In the genomic region with DNA sequence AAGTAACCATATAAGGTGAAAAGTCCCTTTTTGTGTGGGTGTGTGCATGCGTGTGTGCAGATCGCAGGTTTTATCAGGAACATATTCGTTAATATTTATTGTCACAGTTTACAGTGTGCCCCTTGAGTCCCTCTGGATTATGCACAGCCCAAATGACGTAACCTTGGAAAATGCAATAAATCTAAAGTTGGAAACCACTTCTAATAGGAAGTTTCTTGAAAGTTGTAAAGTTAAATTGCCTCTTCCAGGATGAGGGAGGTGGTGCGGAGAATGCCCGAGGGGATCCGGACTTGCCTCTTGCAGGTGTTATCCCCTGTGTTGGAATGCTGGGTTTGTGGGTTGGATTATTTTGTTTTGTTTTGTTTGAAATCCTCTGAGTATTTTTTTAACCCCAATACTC, we compare ENCODE assay signal across 25 cellular contexts.
A peak's percentile ranks its signal among the peaks of the same experiment; 100 is the strongest.
DNase-seq lines count a peak whose midpoint lies in the region; ATAC-seq, FAIRE-seq and TF ChIP-seq lines count a peak whose summit lies in the region.
"Had no signal": no experiment of that assay in that cellular context is flagged by ENCODE, and none has a peak within 500 bp of the region (broad histone marks: within the 10 kb centered on the region; RNA-seq: fewer than 3 reads in every experiment).

No MANE protein-coding gene starts in this region.

- H3K4me1 ChIP-seq in astrocyte (ENCODE audit: insufficient read depth, low read length), result peaks cover 13% of the 10 kb centered on the region
- peaks cover 72 to 78% of the 10 kb centered on the region in 2 donors for H3K4me1 ChIP-seq in gastrocnemius medialis
- no peaks in the 10 kb centered on the region for H3K4me1 ChIP-seq in A673 (ENCODE audit: insufficient read depth, low read length, poor library complexity, severe bottlenecking)
- H3K4me1 ChIP-seq in Caco-2, result peaks cover 27% of the 10 kb centered on the region

- BruUV-seq in A673 (replicated peaks; lab: Mats Ljungman, UMichigan) (no TSS peak), Caco-2 (replicated peaks; lab: Mats Ljungman, UMichigan) (no TSS peak)

- intact Hi-C loops in left colon (cut with DNase I, micrococcal nuclease), result no loop called here
- intact Hi-C loops in gastrocnemius medialis (cut with DNase I; ENCODE audit: low total_unique reads), result loop anchor here (10.0 kb wide), 1 partner anchor 304 kb away; the partner anchor contains the start of gene TBC1D23
- intact Hi-C loops in A673 (cut with micrococcal nuclease; ENCODE audit: unreplicated experiment), result no loop called here
- intact Hi-C loops in Caco-2 (cut with micrococcal nuclease; ENCODE audit: unreplicated experiment), result no loop called here

- H3K27ac Mint-ChIP-seq in astrocyte (ENCODE audit: unreplicated experiment), result no peak overlapping the region
- H3K27ac Mint-ChIP-seq in Caco-2 (ENCODE audit: unreplicated experiment), result no peak overlapping the region
- H3K27ac Mint-ChIP-seq: activated CD4-positive, alpha-beta memory T cell treated with anti-CD3 and anti-CD28 coated beads for 36 hours; activated naive CD4-positive, alpha-beta T cell treated with anti-CD3 and anti-CD28 coated beads for 36 hours; stimulated activated naive CD8-positive, alpha-beta T cell treated with anti-CD3 and anti-CD28 coated beads, Interleukin-15, Interleukin-2, amounts not matched to agents 100 ng/mL and 50 ng/mL, for 24 hours; T-helper 1 cell treated with Interleukin-12 subunit alpha and Interleukin-12 subunit beta and Interleukin-4 antibody, amounts not matched to agents 30 μg/mL and 1 μg/mL, for 36 hours had no signal

- H3K4me3 Mint-ChIP-seq in astrocyte (ENCODE audit: unreplicated experiment) (no peak overlapping the region), Caco-2 (ENCODE audit: unreplicated experiment) (no peak overlapping the region)
- H3K4me3 Mint-ChIP-seq: activated CD4-positive, alpha-beta memory T cell treated with anti-CD3 and anti-CD28 coated beads for 36 hours; activated naive CD4-positive, alpha-beta T cell treated with anti-CD3 and anti-CD28 coated beads for 36 hours; CD14-positive monocyte; H9; stimulated activated naive CD8-positive, alpha-beta T cell treated with anti-CD3 and anti-CD28 coated beads, Interleukin-15, Interleukin-2, amounts not matched to agents 100 ng/mL and 50 ng/mL, for 24 hours; T-helper 1 cell treated with Interleukin-12 subunit alpha and Interleukin-12 subunit beta and Interleukin-4 antibody, amounts not matched to agents 30 μg/mL and 1 μg/mL, for 36 hours had no signal

- no peak for TF ChIP-seq POLR2A in gastrocnemius medialis (IDR thresholded peaks at IDR 0.05)

- H4K20me1 ChIP-seq in astrocyte (ENCODE audit: insufficient read depth, low read length), result no peaks in the 10 kb centered on the region

- POLR2A ChIA-PET in A673 (lab: Charles Lee; ENCODE audit: low non-redundant PET) (no interaction called here), Caco-2 (lab: Charles Lee) (no interaction called here)

- CTCF ChIA-PET in A673 (lab: Charles Lee), result no interaction called here
- CTCF ChIA-PET in Caco-2 (lab: Charles Lee), result no interaction called here

- TF ChIP-seq CTCF in astrocyte (IDR thresholded peaks at IDR 0.05; ENCODE audit: insufficient read depth, low read depth, low read length) (no peak), gastrocnemius medialis (IDR thresholded peaks at IDR 0.05 in 4 of 5, conservative IDR thresholded peaks at IDR 0.05 in 1 of 5) (no peak), A673 (conservative IDR thresholded peaks at IDR 0.05; ENCODE audit: low read depth, low read length) (no peak), Caco-2 (IDR thresholded peaks at IDR 0.05; ENCODE audit: insufficient read depth in 1 of 2, low read depth in 1 of 2, low read length in 1 of 2, severe bottlenecking in 1 of 2, unreplicated experiment in 1 of 2) (no peak)

- H3K9me3 ChIP-seq in astrocyte (ENCODE audit: insufficient read depth, low read depth, low read length), result no peaks in the 10 kb centered on the region
- no peaks in the 10 kb centered on the region for H3K9me3 ChIP-seq in gastrocnemius medialis
- H3K9me3 ChIP-seq in A673 (ENCODE audit: low read depth, low read length, poor library complexity, severe bottlenecking), result no peaks in the 10 kb centered on the region
- H3K9me3 ChIP-seq in Caco-2, result no peaks in the 10 kb centered on the region
- H3K9me3 ChIP-seq: neutrophil had no signal

- H3K4me1 Mint-ChIP-seq in astrocyte (ENCODE audit: low read depth, unreplicated experiment) (peaks cover 40% of the 10 kb centered on the region), Caco-2 (ENCODE audit: low read depth, unreplicated experiment) (peaks cover 35% of the 10 kb centered on the region)
- H3K4me1 Mint-ChIP-seq: CD14-positive monocyte had no signal

- H3K4me3 ChIP-seq in astrocyte (ENCODE audit: insufficient read depth, low read depth, low read length), result no peak overlapping the region
- H3K4me3 ChIP-seq in gastrocnemius medialis, result peak overlapping the region in 1 of 4 donors; percentile 10
- no peak overlapping the region for H3K4me3 ChIP-seq in A673 (ENCODE audit: low read depth, low read length, poor library complexity, severe bottlenecking)
- H3K4me3 ChIP-seq in Caco-2 (ENCODE audit: low read depth, low read length), result no peak overlapping the region

- H3K9me3 Mint-ChIP-seq in astrocyte (ENCODE audit: unreplicated experiment) (peaks cover 4% of the 10 kb centered on the region), Caco-2 (ENCODE audit: unreplicated experiment) (no peaks in the 10 kb centered on the region)
- H3K9me3 Mint-ChIP-seq: activated CD4-positive, alpha-beta memory T cell treated with anti-CD3 and anti-CD28 coated beads for 36 hours; activated naive CD4-positive, alpha-beta T cell treated with anti-CD3 and anti-CD28 coated beads for 36 hours; CD14-positive monocyte; H9; stimulated activated naive CD8-positive, alpha-beta T cell treated with anti-CD3 and anti-CD28 coated beads, Interleukin-15, Interleukin-2, amounts not matched to agents 100 ng/mL and 50 ng/mL, for 24 hours; T-helper 1 cell treated with Interleukin-12 subunit alpha and Interleukin-12 subunit beta and Interleukin-4 antibody, amounts not matched to agents 30 μg/mL and 1 μg/mL, for 36 hours had no signal

- no peak overlapping the region for H3K9ac ChIP-seq in astrocyte (ENCODE audit: low read length)

- in situ Hi-C loops in gastrocnemius medialis (cut with MboI; ENCODE audit: low sequenced_read_pairs in 4 of 4), result no loop called here

- no peaks in the 10 kb centered on the region for H3K27me3 Mint-ChIP-seq in astrocyte (ENCODE audit: low read depth, unreplicated experiment)
- H3K27me3 Mint-ChIP-seq in Caco-2 (ENCODE audit: insufficient read depth, unreplicated experiment), result no peaks in the 10 kb centered on the region
- H3K27me3 Mint-ChIP-seq: activated CD4-positive, alpha-beta memory T cell treated with anti-CD3 and anti-CD28 coated beads for 36 hours; stimulated activated naive CD8-positive, alpha-beta T cell treated with anti-CD3 and anti-CD28 coated beads, Interleukin-15, Interleukin-2, amounts not matched to agents 100 ng/mL and 50 ng/mL, for 24 hours had no signal

- DNase-seq in EL (peak; percentile 67), astrocyte (ENCODE audit: low read depth) (no peak), left colon (peak in 1 of 2 donors; percentile 17), gastrocnemius medialis (no peak), DMS53 (lab: John Stamatoyannopoulos, UW) (no peak), A673 (ENCODE audit: low spot score) (no peak), SKM-1 treated with dmso at 0.1 percent for 144 hours (lab: John Stamatoyannopoulos, UW; ENCODE audit: unreplicated experiment) (no peak), Caco-2 (no peak)
- DNase-seq: ACHN; activated CD4-positive, alpha-beta memory T cell treated with anti-CD3 and anti-CD28 coated beads for 36 hours; activated naive CD4-positive, alpha-beta T cell treated with anti-CD3 and anti-CD28 coated beads for 36 hours; activated T-cell treated with anti-CD3 and anti-CD28 coated beads, Interleukin-2, amount 50 U/mL, for 1 hour; DMS 273 treated with DMSO at 0.1 percent for 48 hours; H9; left cardiac atrium; MM.1S; NCI-H1694; NCI-H82; OCI-M1; SHP77 treated with DMSO at 0.1 percent for 48 hours; WERI-Rb-1 had no signal

- no peak overlapping the region for H2AFZ ChIP-seq in astrocyte (ENCODE audit: low read depth, low read length)

- H3K36me3 ChIP-seq in astrocyte (ENCODE audit: insufficient read depth, low read length) (no peaks in the 10 kb centered on the region), gastrocnemius medialis (no peaks in the 10 kb centered on the region), A673 (ENCODE audit: insufficient read depth, low read length, poor library complexity, severe bottlenecking) (no peaks in the 10 kb centered on the region), Caco-2 (ENCODE audit: control insufficient read depth, insufficient read depth, low read length) (no peaks in the 10 kb centered on the region)
- H3K36me3 ChIP-seq: neutrophil, WERI-Rb-1 had no signal

- no peaks in the 10 kb centered on the region for H3K36me3 Mint-ChIP-seq in astrocyte (ENCODE audit: low read depth, unreplicated experiment)
- no peaks in the 10 kb centered on the region for H3K36me3 Mint-ChIP-seq in Caco-2 (ENCODE audit: insufficient read depth, unreplicated experiment)
- H3K36me3 Mint-ChIP-seq: CD14-positive monocyte had no signal

- H3K27me3 ChIP-seq in astrocyte (ENCODE audit: insufficient read depth, low read length), result no peaks in the 10 kb centered on the region
- no peaks in the 10 kb centered on the region for H3K27me3 ChIP-seq in gastrocnemius medialis
- no peaks in the 10 kb centered on the region for H3K27me3 ChIP-seq in A673 (replicated peaks; ENCODE audit: insufficient read depth, low read depth, low read length, poor library complexity)
- no peaks in the 10 kb centered on the region for H3K27me3 ChIP-seq in Caco-2 (replicated peaks; ENCODE audit: control insufficient read depth, insufficient read depth, low read length)
- H3K27me3 ChIP-seq: neutrophil had no signal

- H3K27ac ChIP-seq in astrocyte (ENCODE audit: low read depth, low read length) (no peak overlapping the region), gastrocnemius medialis (peak overlapping the region; percentile 47 to 77 (median 70)), A673 (ENCODE audit: low read depth, low read length, poor library complexity, severe bottlenecking) (no peak overlapping the region)
- H3K27ac ChIP-seq: neutrophil, WERI-Rb-1 had no signal

- peak; percentile 72 for ATAC-seq in left colon
- ATAC-seq in gastrocnemius medialis, result no peak
- ATAC-seq: left cardiac atrium had no signal

- H3K4me2 ChIP-seq in astrocyte (ENCODE audit: low read length), result peak overlapping the region; percentile 23

- H3K79me2 ChIP-seq in astrocyte (ENCODE audit: insufficient read depth, low read length), result no peaks in the 10 kb centered on the region

- FAIRE-seq in astrocyte (lab: Jason Lieb, UNC), result no peak

Comparison
In these comparisons a context has a peak if more than half of its experiments do, and no peak if none do; other contexts are left out.
1. H3K27ac ChIP-seq: peak in gastrocnemius medialis (4 of 4); none in astrocyte (single experiment) and A673 (single experiment).